4 cellular contexts compared by ENCODE assay signal in genomic region chr12:51980809-51981127, GRCh38.
"Had no signal": no experiment of that assay in that cellular context is flagged by ENCODE, and none has a peak within 500 bp of the region (broad histone marks: within the 10 kb centered on the region; RNA-seq: fewer than 3 reads in every experiment).

No MANE protein-coding gene starts in this region.

- H3K27ac Mint-ChIP-seq: activated naive CD4-positive, alpha-beta T cell treated with anti-CD3 and anti-CD28 coated beads, Interleukin-2, amount 50 U/mL, for 24 hours had no signal

- H3K9me3 ChIP-seq: upper lobe of right lung had no signal

- H3K27me3 Mint-ChIP-seq: activated naive CD4-positive, alpha-beta T cell treated with anti-CD3 and anti-CD28 coated beads, Interleukin-2, amount 50 U/mL, for 24 hours; stimulated activated naive CD8-positive, alpha-beta T cell treated with anti-CD3 and anti-CD28 coated beads, Interleukin-15, Interleukin-2, amounts not matched to agents 100 ng/mL and 50 ng/mL, for 24 hours had no signal

- H3K27ac ChIP-seq: hepatocyte, upper lobe of right lung had no signal

- H3K4me3 Mint-ChIP-seq: activated naive CD4-positive, alpha-beta T cell treated with anti-CD3 and anti-CD28 coated beads, Interleukin-2, amount 50 U/mL, for 24 hours; stimulated activated naive CD8-positive, alpha-beta T cell treated with anti-CD3 and anti-CD28 coated beads, Interleukin-15, Interleukin-2, amounts not matched to agents 100 ng/mL and 50 ng/mL, for 24 hours had no signal

- H3K4me2 ChIP-seq: hepatocyte had no signal

- H3K27me3 ChIP-seq: hepatocyte, upper lobe of right lung had no signal

- H2AFZ ChIP-seq: hepatocyte had no signal

- H3K4me3 ChIP-seq: hepatocyte, upper lobe of right lung had no signal

- H3K9me3 Mint-ChIP-seq: activated naive CD4-positive, alpha-beta T cell treated with anti-CD3 and anti-CD28 coated beads, Interleukin-2, amount 50 U/mL, for 24 hours; stimulated activated naive CD8-positive, alpha-beta T cell treated with anti-CD3 and anti-CD28 coated beads, Interleukin-15, Interleukin-2, amounts not matched to agents 100 ng/mL and 50 ng/mL, for 24 hours had no signal
